ENCODE assay signal across 23 cellular contexts in the genomic region with DNA sequence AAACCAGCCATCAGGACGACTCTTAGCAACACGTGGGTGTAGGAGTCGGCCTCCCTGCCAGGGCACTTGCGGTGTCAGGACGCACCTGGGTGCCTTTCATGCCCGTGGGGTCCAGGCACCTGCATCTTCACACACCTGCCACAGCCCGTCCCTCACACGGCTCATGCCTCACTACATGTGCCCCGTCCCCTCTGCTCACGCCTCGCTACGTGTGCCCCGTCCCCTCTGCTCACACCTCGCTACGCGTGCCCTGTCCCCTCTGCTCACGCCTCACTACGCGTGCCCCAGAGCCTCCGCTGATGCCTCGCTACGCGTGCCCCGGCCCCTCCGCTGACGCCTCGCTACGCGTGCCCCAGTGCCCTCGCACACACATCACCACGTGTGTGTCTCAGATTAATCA. TPM values are rescaled to one million over a fixed set of nuclear protein-coding genes. Genes with fewer than 3 reads are reported as not detected.
DNase-seq lines count a peak whose midpoint lies in the region; ATAC-seq, FAIRE-seq and TF ChIP-seq lines count a peak whose summit lies in the region.
"Had no signal": no experiment of that assay in that cellular context is flagged by ENCODE, and none has a peak within 500 bp of the region (broad histone marks: within the 10 kb centered on the region; RNA-seq: fewer than 3 reads in every experiment).

No MANE protein-coding gene starts in this region.

- in situ Hi-C loops in HepG2 (cut with HindIII; ENCODE audit: extremely low pct_ligation_motif_present, low pct_unique_long_range_greater_than_20kb) (no loop called here), gastrocnemius medialis (cut with MboI; ENCODE audit: low sequenced_read_pairs in 4 of 4) (no loop called here)

- no peak overlapping the region for H3K27ac ChIP-seq in HepG2 (ENCODE audit: extremely low read length, insufficient read depth, low read length)
- H3K27ac ChIP-seq in psoas muscle, result no peak overlapping the region
- no peak overlapping the region for H3K27ac ChIP-seq in gastrocnemius medialis
- H3K27ac ChIP-seq: A549, KMS-11 had no signal

- FAIRE-seq in HepG2 (lab: Jason Lieb, UNC), result no peak
- FAIRE-seq: A549, GM12891, GM19239, RCC 7860 had no signal

- H3K27me3 Mint-ChIP-seq in stimulated activated naive CD8-positive, alpha-beta T cell treated with anti-CD3 and anti-CD28 coated beads, Interleukin-15, amount 100 ng/mL, for 72 hours, result no peaks in the 10 kb centered on the region

- H3K9ac ChIP-seq in HepG2 (ENCODE audit: insufficient read depth, low read depth, low read length), result no peak overlapping the region
- H3K9ac ChIP-seq: KMS-11 had no signal

- TF ChIP-seq EP300 in HepG2 (IDR thresholded peaks at IDR 0.05; ENCODE audit: low read depth in 2 of 2, low read length in 2 of 2) (no peak), HepG2 (CRISPR knock-in tag; IDR thresholded peaks at IDR 0.05; ENCODE audit: borderline replicate concordance) (no peak)

- no peak for DNase-seq in stimulated activated naive CD8-positive, alpha-beta T cell treated with anti-CD3 and anti-CD28 coated beads, Interleukin-15, amount 100 ng/mL, for 72 hours
- DNase-seq in stimulated activated naive CD8-positive, alpha-beta T cell treated with anti-CD3 and anti-CD28 coated beads, Interleukin-15, Interleukin-2, amounts not matched to agents 100 U/mL and 50 U/mL, for 24 hours, result no peak
- DNase-seq in HepG2 (ENCODE audit: low spot score), result no peak
- DNase-seq in psoas muscle, result peak; percentile 4 to 30
- DNase-seq in gastrocnemius medialis, result no peak
- DNase-seq in GM19240 (ENCODE audit: insufficient read length, low spot score), result no peak
- DNase-seq in SKM-1 treated with dmso at 0.1 percent for 144 hours (lab: John Stamatoyannopoulos, UW; ENCODE audit: unreplicated experiment), result no peak
- DNase-seq: CD4-positive, alpha-beta memory T cell; EL; HFFc6; MV-4-11; NCI-H1694 treated with DMSO at 0.1 percent for 48 hours; NCI-H510A; NCI-H774; SHP77 treated with DMSO at 0.1 percent for 48 hours had no signal

- intact Hi-C loops in HepG2 (cut with micrococcal nuclease; ENCODE audit: unreplicated experiment) (no loop called here), psoas muscle (cut with DNase I) (no loop called here), gastrocnemius medialis (cut with DNase I; ENCODE audit: low total_unique reads) (no loop called here)

- H3K4me1 ChIP-seq in HepG2 (ENCODE audit: insufficient read depth, low read length), result no peaks in the 10 kb centered on the region
- peaks cover 26% of the 10 kb centered on the region for H3K4me1 ChIP-seq in psoas muscle
- peaks cover 6 to 19% of the 10 kb centered on the region in 2 donors for H3K4me1 ChIP-seq in gastrocnemius medialis
- H3K4me1 ChIP-seq: A549 had no signal

- ATAC-seq in stimulated activated naive CD8-positive, alpha-beta T cell treated with anti-CD3 and anti-CD28 coated beads, Interleukin-15, amount 100 ng/mL, for 72 hours, result peak; percentile 16
- ATAC-seq in stimulated activated naive CD8-positive, alpha-beta T cell treated with anti-CD3 and anti-CD28 coated beads, Interleukin-15, Interleukin-2, amounts not matched to agents 100 U/mL and 50 U/mL, for 24 hours, result no peak
- no peak for ATAC-seq in HepG2
- no peak for ATAC-seq in psoas muscle
- ATAC-seq in gastrocnemius medialis, result no peak
- ATAC-seq: A549 had no signal

- TF ChIP-seq CTCF in HepG2 (CRISPR knock-in tag; IDR thresholded peaks at IDR 0.05) (no peak), psoas muscle (IDR thresholded peaks at IDR 0.05) (no peak), gastrocnemius medialis (IDR thresholded peaks at IDR 0.05 in 4 of 5, conservative IDR thresholded peaks at IDR 0.05 in 1 of 5) (no peak)

- no peak overlapping the region for H3K4me3 ChIP-seq in HepG2 (replicated peaks in 1 of 3; ENCODE audit: insufficient read depth in 1 of 3, low read depth in 2 of 3, low read length in 3 of 3)
- no peak overlapping the region for H3K4me3 ChIP-seq in psoas muscle
- no peak overlapping the region for H3K4me3 ChIP-seq in gastrocnemius medialis
- H3K4me3 ChIP-seq: A549 had no signal

- H4K20me1 ChIP-seq in HepG2 (ENCODE audit: insufficient read depth, low read length), result no peaks in the 10 kb centered on the region

- H3K36me3 ChIP-seq in HepG2 (replicated peaks in 1 of 2; ENCODE audit: control insufficient read depth in 1 of 2, insufficient read depth in 2 of 2, low read length in 2 of 2) (peaks cover 10 to 51% of the 10 kb centered on the region in 2 experiments), psoas muscle (ENCODE audit: insufficient read depth in 1 of 2, low read depth in 1 of 2) (no peaks in the 10 kb centered on the region), gastrocnemius medialis (no peaks in the 10 kb centered on the region)

- H3K9me3 Mint-ChIP-seq in stimulated activated naive CD8-positive, alpha-beta T cell treated with anti-CD3 and anti-CD28 coated beads, Interleukin-15, amount 100 ng/mL, for 72 hours, result no peaks in the 10 kb centered on the region
- H3K9me3 Mint-ChIP-seq: CD4-positive, alpha-beta memory T cell; HFFc6 had no signal

- no peaks in the 10 kb centered on the region for H3K4me1 Mint-ChIP-seq in stimulated activated naive CD8-positive, alpha-beta T cell treated with anti-CD3 and anti-CD28 coated beads, Interleukin-15, amount 100 ng/mL, for 72 hours

- CTCF ChIA-PET in HepG2 (lab: Yijun Ruan, JAX; ENCODE audit: low intra/inter-chr PET ratio, low total read pairs), result no interaction called here

- no peak overlapping the region for H2AFZ ChIP-seq in HepG2 (ENCODE audit: low read length)

- H3K9me3 ChIP-seq in HepG2 (ENCODE audit: low read length) (no peaks in the 10 kb centered on the region), psoas muscle (no peaks in the 10 kb centered on the region), gastrocnemius medialis (no peaks in the 10 kb centered on the region)
- H3K9me3 ChIP-seq: A549 had no signal

- no peak for TF ChIP-seq RAD21 in HepG2 (CRISPR knock-in tag; IDR thresholded peaks at IDR 0.05)

- H3K79me2 ChIP-seq in HepG2 (ENCODE audit: insufficient read depth, low read length), result no peaks in the 10 kb centered on the region

- H3K4me3 Mint-ChIP-seq in stimulated activated naive CD8-positive, alpha-beta T cell treated with anti-CD3 and anti-CD28 coated beads, Interleukin-15, amount 100 ng/mL, for 72 hours, result no peak overlapping the region
- H3K4me3 Mint-ChIP-seq: CD4-positive, alpha-beta memory T cell; HFFc6 had no signal

- H3K27me3 ChIP-seq in HepG2 (ENCODE audit: control insufficient read depth in 1 of 2, insufficient read depth in 2 of 2, low read length in 2 of 2), result no peaks in the 10 kb centered on the region
- H3K27me3 ChIP-seq in psoas muscle (ENCODE audit: insufficient read depth in 3 of 3, low read length in 2 of 3), result peaks cover 0 to 83% (median 15%) of the 10 kb centered on the region in 3 donors
- H3K27me3 ChIP-seq in gastrocnemius medialis, result peaks cover 35 to 68% (median 43%) of the 10 kb centered on the region in 3 donors

- no peak overlapping the region for H3K4me2 ChIP-seq in HepG2 (ENCODE audit: low read depth, low read length)
- H3K4me2 ChIP-seq: A549, KMS-11 had no signal

- H3K27ac Mint-ChIP-seq in stimulated activated naive CD8-positive, alpha-beta T cell treated with anti-CD3 and anti-CD28 coated beads, Interleukin-15, amount 100 ng/mL, for 72 hours, result no peak overlapping the region
- H3K27ac Mint-ChIP-seq: CD4-positive, alpha-beta memory T cell; HFFc6 had no signal

- POLR2A ChIA-PET in HepG2 (lab: Yijun Ruan, JAX), result no interaction called here

- WGBS in HepG2 (ENCODE audit: low lambda C conversion rate), result 98% methylated on average over 30 of the region's 31 CpGs
- 94 to 95% (median 94%) methylated on average over 31 of the region's 31 CpGs for WGBS in psoas muscle, 3 donors

- no TSS peak for BruUV-seq in HepG2 (replicated peaks; lab: Mats Ljungman, UMichigan)

- TF ChIP-seq POLR2A in HepG2 (IDR thresholded peaks at IDR 0.05; ENCODE audit: insufficient read depth in 1 of 2, low read depth in 2 of 2, low read length in 2 of 2) (no peak), gastrocnemius medialis (IDR thresholded peaks at IDR 0.05) (no peak)

RNA-seq across cellular contexts. Expression of a gene that starts 58.0 kb away (rescaled TPM):
- total RNA-seq in HepG2 (2016; rRNA removed; fragmentation: Illumina TruSeq; extraction: Trizol) (7.2 and 12.6 TPM in 2 replicates), psoas muscle (under 1 TPM in 2 of 4 donors, not detected in 2; 0.10 to 0.20 TPM), gastrocnemius medialis (1 to 10 TPM in 1 of 4 donors, under 1 TPM in 1, not detected in 2; 0.20 to 1.2 TPM)
- total RNA-seq in HepG2 (2016; cell fraction: cytosol; rRNA removed; fragmentation: Illumina TruSeq; extraction: Trizol; ENCODE audit: low read depth), result 0.61 and 0.71 TPM in 2 replicates
- 6.7 and 12.9 TPM in 2 replicates for total RNA-seq in HepG2 (2016; cell fraction: insoluble cytoplasmic fraction; rRNA removed; fragmentation: Illumina TruSeq; extraction: Trizol)
- 1.9 and 2.2 TPM in 2 replicates for total RNA-seq in HepG2 (2016; cell fraction: membrane; rRNA removed; fragmentation: Illumina TruSeq; extraction: Trizol)
- total RNA-seq in HepG2 (2016; cell fraction: nucleus; rRNA removed; fragmentation: Illumina TruSeq; extraction: Trizol), result 10.3 and 10.6 TPM in 2 replicates
- polyA plus RNA-seq in HepG2 (2011; rRNA removed) (26.5 and 39.9 TPM in 2 replicates), psoas muscle (under 1 TPM in 1 of 3 donors, not detected in 2; 0.08 TPM)
- 21.7 and 26.2 TPM in 2 replicates for polyA plus RNA-seq in HepG2 (2011; cell fraction: cytosol; rRNA removed)
- polyA plus RNA-seq in HepG2 (2011; cell fraction: nucleus; rRNA removed), result 105 and 121 TPM in 2 replicates
- polyA plus RNA-seq in HepG2 (2012), result 45.9 and 52.4 TPM in 2 replicates
- polyA plus RNA-seq in HepG2 (2016; cell fraction: cytosol; fragmentation: Illumina TruSeq; extraction: Trizol; ENCODE audit: low read depth), result 0.51 and 0.52 TPM in 2 replicates
- polyA plus RNA-seq in HepG2 (2016; cell fraction: insoluble cytoplasmic fraction; fragmentation: Illumina TruSeq; extraction: Trizol; ENCODE audit: low read depth), result 7.0 and 7.3 TPM in 2 replicates
- 1.1 and 1.6 TPM in 2 replicates for polyA plus RNA-seq in HepG2 (2016; cell fraction: membrane; fragmentation: Illumina TruSeq; extraction: Trizol; ENCODE audit: low read depth)
- 23.6 and 26.7 TPM in 2 replicates for polyA plus RNA-seq in HepG2 (2016; cell fraction: nucleus; fragmentation: Illumina TruSeq; extraction: Trizol; ENCODE audit: insufficient read depth, low read depth)
- 43.0 TPM in 1 of 2 replicates, not detected in the other for polyA minus RNA-seq in HepG2 (2011; rRNA and poly(A)+ RNA removed; ENCODE audit: low replicate concordance)
- polyA minus RNA-seq in HepG2 (2011; cell fraction: cytosol; rRNA and poly(A)+ RNA removed), result 8.7 and 12.9 TPM in 2 replicates
- 14.7 and 15.7 TPM in 2 replicates for polyA minus RNA-seq in HepG2 (2011; cell fraction: nucleus; rRNA and poly(A)+ RNA removed)
- total RNA-seq: CD4-positive, alpha-beta memory T cell; H4; HFFc6; HT-29; OCI-LY7 had no signal
- polyA plus RNA-seq: CD4-positive, alpha-beta memory T cell had no signal

Comparison
In these comparisons a context has a peak if more than half of its experiments do, and no peak if none do; other contexts are left out.
1. DNase-seq: peak in psoas muscle (2 of 2); none in stimulated activated naive CD8-positive, alpha-beta T cell treated with anti-CD3 and anti-CD28 coated beads, Interleukin-15, amount 100 ng/mL, for 72 hours (0 of 2), stimulated activated naive CD8-positive, alpha-beta T cell treated with anti-CD3 and anti-CD28 coated beads, Interleukin-15, Interleukin-2, amounts not matched to agents 100 U/mL and 50 U/mL, for 24 hours (single experiment), HepG2 (single experiment), gastrocnemius medialis (0 of 2), GM19240 (single experiment) and SKM-1 treated with dmso at 0.1 percent for 144 hours (single experiment).